Comparison of ENCODE assay signal across 21 cellular contexts in the genomic region with DNA sequence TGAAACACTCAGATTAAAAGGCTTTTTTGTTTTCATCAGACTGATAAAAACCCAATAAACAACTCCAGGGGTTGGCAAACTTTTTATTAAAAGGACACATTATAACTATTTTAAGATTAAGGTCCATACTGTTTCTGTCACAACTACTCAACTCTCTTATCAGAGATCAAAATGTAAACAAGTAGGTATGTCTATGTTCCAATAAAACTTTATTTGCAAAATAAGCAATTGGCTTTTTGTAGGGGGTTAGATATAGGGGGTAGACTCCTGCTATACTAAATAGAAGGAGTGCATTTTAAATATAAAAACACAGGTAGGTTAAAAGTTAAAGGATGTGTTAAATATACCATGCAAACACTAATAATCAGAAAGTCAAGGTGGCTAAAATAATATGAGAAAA.
DNase-seq lines count a peak whose midpoint lies in the region; ATAC-seq, FAIRE-seq and TF ChIP-seq lines count a peak whose summit lies in the region.
"Had no signal": no experiment of that assay in that cellular context is flagged by ENCODE, and none has a peak within 500 bp of the region (broad histone marks: within the 10 kb centered on the region; RNA-seq: fewer than 3 reads in every experiment).

No MANE protein-coding gene starts in this region.

- no peak for TF ChIP-seq RAD21 in K562 (CRISPR knock-in tag; conservative IDR thresholded peaks at IDR 0.05 in 1 of 2, IDR thresholded peaks at IDR 0.05 in 1 of 2)

- H3K27ac Mint-ChIP-seq in CD8-positive, alpha-beta T cell, result peak overlapping the region; percentile 32
- H3K27ac Mint-ChIP-seq: CD14-positive monocyte; CD4-positive, alpha-beta memory T cell had no signal

- no peaks in the 10 kb centered on the region for H3K4me1 ChIP-seq in CD8-positive, alpha-beta T cell (ENCODE audit: insufficient read depth, low read length)
- no peaks in the 10 kb centered on the region for H3K4me1 ChIP-seq in K562 (replicated peaks in 1 of 2; ENCODE audit: control insufficient read depth in 2 of 2, insufficient read depth in 2 of 2, low read length in 2 of 2)
- no peaks in the 10 kb centered on the region for H3K4me1 ChIP-seq in pancreas
- H3K4me1 ChIP-seq: BE2C, BLaER1, Caco-2 had no signal

- H3K4me3 Mint-ChIP-seq in CD8-positive, alpha-beta T cell, result no peak overlapping the region
- H3K4me3 Mint-ChIP-seq: CD14-positive monocyte; CD4-positive, alpha-beta memory T cell; CD4-positive, CD25-positive, alpha-beta regulatory T cell had no signal

- no peak for TF ChIP-seq POLR2A in K562 (conservative IDR thresholded peaks at IDR 0.05)

- H3K27me3 ChIP-seq in CD8-positive, alpha-beta T cell (ENCODE audit: insufficient read depth, low read length), result no peaks in the 10 kb centered on the region
- H3K27me3 ChIP-seq in K562 (ENCODE audit: control insufficient read depth in 2 of 2, insufficient read depth in 2 of 2, low read length in 2 of 2), result no peaks in the 10 kb centered on the region
- H3K27me3 ChIP-seq in pancreas, result no peaks in the 10 kb centered on the region
- H3K27me3 ChIP-seq: BE2C, BLaER1 had no signal

- BruUV-seq in K562 (replicated peaks; lab: Mats Ljungman, UMichigan), result no TSS peak

- peaks cover 4% of the 10 kb centered on the region for H3K4me1 Mint-ChIP-seq in CD8-positive, alpha-beta T cell (ENCODE audit: low read depth)
- H3K4me1 Mint-ChIP-seq: CD14-positive monocyte had no signal

- TF ChIP-seq EP300 in K562 (IDR thresholded peaks at IDR 0.05; ENCODE audit: low read length), result no peak

- CTCF ChIA-PET in CD8-positive, alpha-beta T cell (lab: Charles Lee), result no interaction called here
- CTCF ChIA-PET in K562 (lab: Yijun Ruan, JAX; ENCODE audit: low intra/inter-chr PET ratio), result no interaction called here

- H3K9me3 ChIP-seq in CD8-positive, alpha-beta T cell (ENCODE audit: low read length), result no peaks in the 10 kb centered on the region
- no peaks in the 10 kb centered on the region for H3K9me3 ChIP-seq in K562 (replicated peaks; ENCODE audit: control insufficient read depth, insufficient read depth, low read depth, low read length)
- H3K9me3 ChIP-seq in pancreas, result no peaks in the 10 kb centered on the region
- H3K9me3 ChIP-seq: BE2C, BLaER1, Caco-2 had no signal

- no peaks in the 10 kb centered on the region for H3K27me3 Mint-ChIP-seq in CD8-positive, alpha-beta T cell (ENCODE audit: low read depth)
- H3K27me3 Mint-ChIP-seq: CD4-positive, alpha-beta memory T cell; CD4-positive, CD25-positive, alpha-beta regulatory T cell had no signal

- POLR2A ChIA-PET in CD8-positive, alpha-beta T cell (lab: Charles Lee), result no interaction called here
- POLR2A ChIA-PET in K562 (lab: Yijun Ruan, JAX), result no interaction called here

- intact Hi-C loops in CD8-positive, alpha-beta T cell (cut with DNase I, micrococcal nuclease), result no loop called here
- intact Hi-C loops in K562 (cut with micrococcal nuclease), result no loop called here
- intact Hi-C loops in pancreas (cut with DNase I), result no loop called here

- H4K20me1 ChIP-seq in K562 (replicated peaks; ENCODE audit: control insufficient read depth, insufficient read depth, low read length), result no peaks in the 10 kb centered on the region
- H4K20me1 ChIP-seq: BLaER1 had no signal

- DNase-seq in CD8-positive, alpha-beta T cell, result no peak
- DNase-seq in LNCaP clone FGC (ENCODE audit: low read depth) (peak; percentile 38), K562 (ENCODE audit: extremely low read depth in 1 of 4, low spot score in 3 of 4) (no peak), pancreas (no peak)
- DNase-seq: 8988T; ACHN; BE2C; C1 segment of cervical spinal cord; Caco-2; Calu3; CD4-positive, alpha-beta memory T cell; CD4-positive, CD25-positive, alpha-beta regulatory T cell; DMS79 treated with DMSO at 0.1 percent for 48 hours; GF-D8 had no signal

- no peak overlapping the region for H2AFZ ChIP-seq in K562 (ENCODE audit: low read depth, low read length)

- FAIRE-seq in K562 (lab: Jason Lieb, UNC), result no peak
- FAIRE-seq in pancreas (lab: Jason Lieb, UNC), result no peak
- FAIRE-seq: D721Med, GM12892, GM18507, GM19239 had no signal

- H3K9me3 Mint-ChIP-seq in CD8-positive, alpha-beta T cell, result no peaks in the 10 kb centered on the region
- H3K9me3 Mint-ChIP-seq: CD4-positive, alpha-beta memory T cell; CD4-positive, CD25-positive, alpha-beta regulatory T cell had no signal

- H3K4me2 ChIP-seq in K562 (ENCODE audit: insufficient read depth, low read length), result no peak overlapping the region
- H3K4me2 ChIP-seq: BLaER1 had no signal

- in situ Hi-C loops in K562 (cut with MboI), result no loop called here

- H3K9me1 ChIP-seq in K562 (ENCODE audit: control insufficient read depth, insufficient read depth, low read length), result no peaks in the 10 kb centered on the region

- H3K27ac ChIP-seq in CD8-positive, alpha-beta T cell (ENCODE audit: low read depth, low read length), result no peak overlapping the region
- H3K27ac ChIP-seq in K562 (ENCODE audit: extremely low read depth, low read depth, low read length) (no peak overlapping the region), pancreas (no peak overlapping the region)
- H3K27ac ChIP-seq: BLaER1 had no signal

- H3K79me2 ChIP-seq in K562 (ENCODE audit: control insufficient read depth, insufficient read depth, low read length), result no peaks in the 10 kb centered on the region

- no peak overlapping the region for H3K9ac ChIP-seq in K562 (ENCODE audit: insufficient read depth in 1 of 2, low read depth in 2 of 2, low read length in 2 of 2)
- H3K9ac ChIP-seq: BLaER1 had no signal

- no peak for ATAC-seq in CD8-positive, alpha-beta T cell
- no peak for ATAC-seq in K562
- no peak for ATAC-seq in pancreas
- ATAC-seq in GM18867 (IDR thresholded peaks at IDR 0.05; ENCODE audit: unreplicated experiment), result no peak

- TF ChIP-seq CTCF in CD8-positive, alpha-beta T cell (IDR thresholded peaks at IDR 0.05), result no peak
- TF ChIP-seq CTCF in LNCaP clone FGC (IDR thresholded peaks at IDR 0.05; ENCODE audit: control insufficient read depth, extremely low read depth, insufficient read depth) (no peak), K562 (IDR thresholded peaks at IDR 0.05 in 2 of 3, conservative IDR thresholded peaks at IDR 0.05 in 1 of 3; ENCODE audit: insufficient read depth in 2 of 3, low read depth in 1 of 3, low read length in 3 of 3) (no peak), pancreas (IDR thresholded peaks at IDR 0.05) (no peak)

- no peak overlapping the region for H3K4me3 ChIP-seq in CD8-positive, alpha-beta T cell (ENCODE audit: low read depth, low read length)
- no peak overlapping the region for H3K4me3 ChIP-seq in LNCaP clone FGC (ENCODE audit: low read depth, low read length)
- H3K4me3 ChIP-seq in K562, result no peak overlapping the region
- H3K4me3 ChIP-seq in pancreas, result no peak overlapping the region
- H3K4me3 ChIP-seq: BLaER1 had no signal

- H3K36me3 ChIP-seq in CD8-positive, alpha-beta T cell (ENCODE audit: insufficient read depth, low read length), result no peaks in the 10 kb centered on the region
- H3K36me3 ChIP-seq in K562 (ENCODE audit: control insufficient read depth, insufficient read depth, low read length) (no peaks in the 10 kb centered on the region), pancreas (no peaks in the 10 kb centered on the region)
- H3K36me3 ChIP-seq: BE2C, BLaER1 had no signal

- peaks cover 3% of the 10 kb centered on the region for H3K36me3 Mint-ChIP-seq in CD8-positive, alpha-beta T cell
- H3K36me3 Mint-ChIP-seq: CD4-positive, alpha-beta memory T cell; CD4-positive, CD25-positive, alpha-beta regulatory T cell had no signal

TF ChIP-seq in K562, 482 proteins besides CTCF, POLR2A, EP300 and RAD21 (continues in another document):
- TF ChIP-seq ARID1B (IDR thresholded peaks at IDR 0.05), result no peak
